18 cellular contexts compared by ENCODE assay signal in genomic region chr14:79451601-79452000, GRCh38.
"Had no signal": no experiment of that assay in that cellular context is flagged by ENCODE, and none has a peak within 500 bp of the region (broad histone marks: within the 10 kb centered on the region; RNA-seq: fewer than 3 reads in every experiment).

No MANE protein-coding gene starts in this region.

- H3K4me3 ChIP-seq: MG63, SJSA1, SK-N-MC had no signal

- H3K4me1 ChIP-seq: SJSA1 had no signal

- H3K9me3 ChIP-seq: MG63, SJSA1 had no signal

- H3K27me3 ChIP-seq: MG63, SJSA1 had no signal

- ATAC-seq: HepG2 had no signal

- H3K36me3 ChIP-seq: MG63, SJSA1 had no signal

- H3K27ac ChIP-seq: SJSA1, SK-N-MC had no signal

- DNase-seq: IMR-90, Karpas-422, KG1, MG63, NCI-H1092, NCI-H1105 treated with DMSO at 0.1 percent for 48 hours, NCI-H1417 treated with DMSO at 0.1 percent for 48 hours, NCI-H146, NCI-H1694 treated with DMSO at 0.1 percent for 48 hours, NCI-H1930, NCI-H2081, NCI-H2227 treated with DMSO at 0.1 percent for 48 hours, Right ventricle myocardium superior, RPMI8226, SIG-M5 had no signal
